ENCODE assay signal across 13 cellular contexts in the genomic region with DNA sequence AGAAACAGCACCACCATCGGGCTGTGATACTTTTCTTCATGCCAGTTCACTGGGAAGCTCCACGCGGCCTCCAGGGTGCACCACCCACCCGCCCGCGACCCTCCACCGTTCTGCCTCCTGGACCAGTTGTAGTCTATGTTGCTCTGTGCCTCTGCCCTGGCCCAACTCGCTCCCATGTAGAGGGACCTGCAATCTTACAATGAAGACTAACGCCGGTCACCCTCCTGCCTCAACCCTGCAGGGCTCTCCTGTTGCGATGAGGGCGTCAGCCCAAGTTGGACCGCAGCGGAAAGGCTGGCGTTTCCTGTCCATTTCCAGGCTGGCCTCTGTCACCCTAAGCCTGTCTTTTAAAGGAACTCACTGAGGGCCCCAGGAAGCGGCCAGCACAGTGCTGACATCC. TPM values are rescaled to one million over a fixed set of nuclear protein-coding genes. Genes with fewer than 3 reads are reported as not detected.
A peak's percentile ranks its signal among the peaks of the same experiment; 100 is the strongest.
DNase-seq lines count a peak whose midpoint lies in the region; ATAC-seq and TF ChIP-seq lines count a peak whose summit lies in the region.
"Had no signal": no experiment of that assay in that cellular context is flagged by ENCODE, and none has a peak within 500 bp of the region (broad histone marks: within the 10 kb centered on the region; RNA-seq: fewer than 3 reads in every experiment).

No MANE protein-coding gene starts in this region.

- H3K4me1 ChIP-seq in mucosa of descending colon (ENCODE audit: low read depth) = peaks cover 17% of the 10 kb centered on the region
- H3K4me1 ChIP-seq in suprapubic skin = peaks cover 53% of the 10 kb centered on the region

- H3K9me3 ChIP-seq in mucosa of descending colon (no peaks in the 10 kb centered on the region), suprapubic skin (no peaks in the 10 kb centered on the region)
- H3K9me3 ChIP-seq: MG63 had no signal

- WGBS in suprapubic skin = 62% methylated on average over 16 of the region's 16 CpGs

- no peak for TF ChIP-seq CTCF in mucosa of descending colon (IDR thresholded peaks at IDR 0.05)
- TF ChIP-seq CTCF in suprapubic skin (IDR thresholded peaks at IDR 0.05) = no peak

- intact Hi-C loops in Right ventricle myocardium inferior (cut with DNase I) (loop anchor here (10.0 kb wide), 1 partner anchor 142 kb away; a partner anchor contains a TSS), mucosa of descending colon (cut with DNase I, micrococcal nuclease) (no loop called here)

- H3K36me3 ChIP-seq in mucosa of descending colon (ENCODE audit: low read depth) (peaks cover 4% of the 10 kb centered on the region), suprapubic skin (peaks cover 13% of the 10 kb centered on the region)

- no peak for TF ChIP-seq POLR2A in suprapubic skin (IDR thresholded peaks at IDR 0.05)

- H3K27me3 ChIP-seq in suprapubic skin = no peaks in the 10 kb centered on the region
- H3K27me3 ChIP-seq: MG63 had no signal

- DNase-seq in Right ventricle myocardium inferior (ENCODE audit: missing footprints) (peak; percentile 77), mucosa of descending colon (peak in 2 of 3 donors; percentile 35 to 45), suprapubic skin (ENCODE audit: low spot score in 2 of 2) (no peak), DMS53 treated with DMSO at 0.1 percent for 48 hours (lab: John Stamatoyannopoulos, UW; ENCODE audit: unreplicated experiment) (no peak), NCI-H526 (lab: John Stamatoyannopoulos, UW) (no peak), mesenteric fat pad (ENCODE audit: low spot score) (no peak)
- DNase-seq: activated CD4-positive, alpha-beta T cell treated with anti-CD3 and anti-CD28 coated beads for 4 hours; GM23248; MG63 had no signal

- peak overlapping the region; percentile 40 for H3K27ac ChIP-seq in angular gyrus (ENCODE audit: low read depth, low read length)
- H3K27ac ChIP-seq in suprapubic skin = peak overlapping the region; percentile 73
- H3K27ac ChIP-seq: epithelial cell of prostate had no signal

- TF ChIP-seq EP300 in suprapubic skin (IDR thresholded peaks at IDR 0.05) = no peak

- ATAC-seq in Right ventricle myocardium inferior = peak; percentile 36
- no peak for ATAC-seq in mucosa of descending colon
- no peak for ATAC-seq in HG03354 (IDR thresholded peaks at IDR 0.05; ENCODE audit: poor library complexity, severe bottlenecking, unreplicated experiment)
- ATAC-seq: activated T-helper 17 cell treated with anti-CD3 and anti-CD28 coated beads, Interleukin-2, amount 50 U/mL, for 72 hours had no signal

- H3K4me3 ChIP-seq in mucosa of descending colon (no peak overlapping the region), suprapubic skin (no peak overlapping the region)
- H3K4me3 ChIP-seq: GM23248, MG63 had no signal

RNA-seq across cellular contexts. Expression of a gene that starts 34.9 kb away (rescaled TPM):
- total RNA-seq in Right ventricle myocardium inferior = 11.6 TPM
- total RNA-seq in mucosa of descending colon = 10 to 100 TPM; 19.4 to 26.6 (median 20.6) TPM
- 10 to 100 TPM; 14.1 to 26.5 (median 16.4) TPM for total RNA-seq in suprapubic skin
- total RNA-seq in mesenteric fat pad = 24.6 TPM

RNA-seq across cellular contexts. Expression of a gene that starts 52.4 kb away (rescaled TPM):
- total RNA-seq in Right ventricle myocardium inferior = 78.1 TPM
- 100 to 1,000 TPM in 2 of 3 donors, 10 to 100 TPM in 1; 74.1 to 109 (median 100) TPM for total RNA-seq in mucosa of descending colon
- total RNA-seq in suprapubic skin = 100 to 1,000 TPM in 2 of 4 donors, 10 to 100 TPM in 2; 70.9 to 131 (median 90.6) TPM
- total RNA-seq in mesenteric fat pad = 80.4 TPM

RNA-seq across cellular contexts. Expression of a gene that starts 52.8 kb away (rescaled TPM):
- total RNA-seq in Right ventricle myocardium inferior = 2.5 TPM
- 1 to 10 TPM; 4.7 to 9.8 (median 7.4) TPM for total RNA-seq in mucosa of descending colon
- 10 to 100 TPM in 2 of 4 donors, 1 to 10 TPM in 2; 6.6 to 10.8 (median 9.7) TPM for total RNA-seq in suprapubic skin
- total RNA-seq in mesenteric fat pad = 4.8 TPM

Comparison
In these comparisons a context has a peak if more than half of its experiments do, and no peak if none do; other contexts are left out.
1. DNase-seq: peak in Right ventricle myocardium inferior (single experiment) and mucosa of descending colon (2 of 3); none in suprapubic skin (0 of 2), DMS53 treated with DMSO at 0.1 percent for 48 hours (single experiment), NCI-H526 (0 of 2) and mesenteric fat pad (single experiment).